In genomic region chr4:151458148-151458547, GRCh38 we compare ENCODE assay signal across 13 cellular contexts. TPM values are rescaled to one million over a fixed set of nuclear protein-coding genes. Genes with fewer than 3 reads are reported as not detected.
"Had no signal": no experiment of that assay in that cellular context is flagged by ENCODE, and none has a peak within 500 bp of the region (broad histone marks: within the 10 kb centered on the region; RNA-seq: fewer than 3 reads in every experiment).

No MANE protein-coding gene starts in this region.

- DNase-seq: activated CD4-positive, alpha-beta T cell treated with anti-CD3 and anti-CD28 coated beads, Interleukin-2, amount 50 U/mL, for 1 hour; activated CD8-positive, alpha-beta memory T cell treated with anti-CD3 and anti-CD28 coated beads for 24 hours; activated naive CD8-positive, alpha-beta T cell treated with anti-CD3 and anti-CD28 coated beads for 36 hours; dorsolateral prefrontal cortex; hippocampal formation; kidney glomerular epithelial cell; stimulated activated CD4-positive, alpha-beta T cell treated with anti-CD3 and anti-CD28 coated beads, Interleukin-12 subunit alpha, Interleukin-12 subunit beta, amount 100 ng/mL, for 4 hours; stimulated activated CD4-positive, alpha-beta T cell treated with anti-CD3 and anti-CD28 coated beads, Interleukin-2, amount 100 ng/mL, for 24 hours had no signal

- H3K36me3 ChIP-seq: tibial nerve had no signal

- ATAC-seq: activated CD4-positive, CD25-positive, alpha-beta regulatory T cell treated with anti-CD3 and anti-CD28 coated beads, Interleukin-2, amount 50 U/mL, for 24 hours; stimulated activated effector memory CD8-positive, alpha-beta T cell treated with anti-CD3 and anti-CD28 coated beads, Interleukin-12 subunit alpha, Interleukin-12 subunit beta, amount 100 ng/mL, for 72 hours had no signal

- H3K4me1 ChIP-seq: tibial nerve had no signal

- H3K27ac ChIP-seq: dorsolateral prefrontal cortex, tibial nerve had no signal

- H3K4me3 ChIP-seq: dorsolateral prefrontal cortex, tibial nerve had no signal

- H3K27me3 ChIP-seq: dorsolateral prefrontal cortex, tibial nerve had no signal

- H3K9me3 ChIP-seq: tibial nerve had no signal

RNA-seq across cellular contexts. Expression of gene FHIP1A, which starts 49.2 kb away (rescaled TPM):
- total RNA-seq: activated T-helper 1 cell treated with anti-CD3 and anti-CD28 coated beads, Interleukin-12 subunit alpha, Interleukin-12 subunit beta, Interleukin-2, Interleukin-4 antibody, amounts not matched to agents 30 ng/mL and 10 ng/mL and 1 ng/mL, durations not matched to agents 14 hours and 24 hours and 36 hours; neural crest cell had no signal
